37 cellular contexts compared by ENCODE assay signal in genomic region chr2:208935531-208935930, GRCh38.
"Had no signal": no experiment of that assay in that cellular context is flagged by ENCODE, and none has a peak within 500 bp of the region (broad histone marks: within the 10 kb centered on the region; RNA-seq: fewer than 3 reads in every experiment).

No MANE protein-coding gene starts in this region.

- H3K27ac Mint-ChIP-seq: activated naive CD4-positive, alpha-beta T cell treated with anti-CD3 and anti-CD28 coated beads for 36 hours; activated naive CD4-positive, alpha-beta T cell treated with anti-CD3 and anti-CD28 coated beads, Interleukin-2, amount 10 ng/mL, durations not matched to agents 7 days and 5 days; activated naive CD4-positive, alpha-beta T cell treated with anti-CD3 and anti-CD28 coated beads, Interleukin-2, amount 50 U/mL, for 24 hours; activated naive CD4-positive, alpha-beta T cell treated with anti-CD3 and anti-CD28 coated beads, Interleukin-2, amount 50 U/mL, for 72 hours; activated naive CD8-positive, alpha-beta T cell; activated naive CD8-positive, alpha-beta T cell treated with anti-CD3 and anti-CD28 coated beads for 36 hours; activated naive CD8-positive, alpha-beta T cell treated with anti-CD3 and anti-CD28 coated beads, Interleukin-2, amount 10 ng/mL, durations not matched to agents 7 days and 5 days; activated naive CD8-positive, alpha-beta T cell treated with anti-CD3 and anti-CD28 coated beads, Interleukin-2, amount 50 U/mL, for 24 hours; activated T-cell treated with anti-CD3 and anti-CD28 coated beads, Interleukin-2, amount 50 U/mL, for 24 hours; activated T-cell treated with anti-CD3 and anti-CD28 coated beads, Interleukin-2, amount 50 U/mL, for 72 hours; activated T-helper 1 cell treated with anti-CD3 and anti-CD28 coated beads, Interleukin-12 subunit alpha, Interleukin-12 subunit beta, Interleukin-2, Interleukin-4 antibody, amounts not matched to agents 30 ng/mL and 10 ng/mL and 1 ng/mL, durations not matched to agents 14 hours and 24 hours and 36 hours; activated T-helper 17 cell treated with anti-CD3 and anti-CD28 coated beads, Interleukin-2, amount 50 U/mL, for 72 hours; activated T-helper 2 cell treated with anti-CD3 and anti-CD28 coated beads, Interferon-gamma antibody, Interleukin-2, Interleukin-4, amounts not matched to agents 10 μg/mL and 5 μg/mL and 100 μg/mL, durations not matched to agents 14 hours and 24 hours and 36 hours; brain had no signal

- H3K4me3 ChIP-seq: adrenal gland, ascending aorta, body of pancreas, breast epithelium, cardiac muscle cell had no signal

- H3K36me3 Mint-ChIP-seq: activated naive CD4-positive, alpha-beta T cell treated with anti-CD3 and anti-CD28 coated beads, Interleukin-2, amount 10 ng/mL, durations not matched to agents 7 days and 5 days; activated naive CD4-positive, alpha-beta T cell treated with anti-CD3 and anti-CD28 coated beads, Interleukin-2, amount 50 U/mL, for 24 hours; activated naive CD4-positive, alpha-beta T cell treated with anti-CD3 and anti-CD28 coated beads, Interleukin-2, amount 50 U/mL, for 72 hours; activated naive CD8-positive, alpha-beta T cell; activated naive CD8-positive, alpha-beta T cell treated with anti-CD3 and anti-CD28 coated beads for 36 hours; activated naive CD8-positive, alpha-beta T cell treated with anti-CD3 and anti-CD28 coated beads, Interleukin-2, amount 10 ng/mL, durations not matched to agents 7 days and 5 days; brain had no signal

- H3K36me3 ChIP-seq: adrenal gland, ascending aorta, brain microvascular endothelial cell, breast epithelium, cardiac muscle cell had no signal

- DNase-seq: activated effector memory CD4-positive, alpha-beta T cell treated with anti-CD3 and anti-CD28 coated beads, Interleukin-2, amount 50 U/mL, for 16 hours; activated effector memory CD4-positive, alpha-beta T cell treated with Interleukin-2 at 50 U/mL for 16 hours; activated gamma-delta T cell; activated gamma-delta T cell treated with Interleukin-2 at 50 U/mL for 16 hours; activated naive CD4-positive, alpha-beta T cell; activated naive CD4-positive, alpha-beta T cell treated with anti-CD3 and anti-CD28 coated beads for 36 hours; activated naive CD4-positive, alpha-beta T cell treated with anti-CD3 and anti-CD28 coated beads, Interleukin-2, amount 10 ng/mL, durations not matched to agents 7 days and 5 days; activated naive CD4-positive, alpha-beta T cell treated with anti-CD3 and anti-CD28 coated beads, Interleukin-2, amount 50 U/mL, for 16 hours; activated naive CD4-positive, alpha-beta T cell treated with Interleukin-2 at 50 U/mL for 16 hours; activated naive CD8-positive, alpha-beta T cell treated with anti-CD3 and anti-CD28 coated beads for 36 hours; activated naive CD8-positive, alpha-beta T cell treated with anti-CD3 and anti-CD28 coated beads, Interleukin-2, amount 10 ng/mL, durations not matched to agents 7 days and 5 days; activated naive CD8-positive, alpha-beta T cell treated with anti-CD3 and anti-CD28 coated beads, Interleukin-2, amount 50 U/mL, for 24 hours; activated T-cell treated with anti-CD3 and anti-CD28 coated beads, Interleukin-2, amount 50 U/mL, for 24 hours; activated T-cell treated with anti-CD3 and anti-CD28 coated beads, Interleukin-2, amount 50 U/mL, for 4 hours; activated T-cell treated with anti-CD3 and anti-CD28 coated beads, Interleukin-2, amount 50 U/mL, for 48 hours; activated T-cell treated with anti-CD3 and anti-CD28 coated beads, Interleukin-2, amount 50 U/mL, for 72 hours; adrenal gland; amniotic stem cell; amygdala; anterior cingulate cortex; aorta; body of pancreas; brain microvascular endothelial cell; caudate nucleus; central memory CD4-positive, alpha-beta T cell; cerebellar nuclear complex had no signal

- H3K9me3 Mint-ChIP-seq: activated naive CD4-positive, alpha-beta T cell treated with anti-CD3 and anti-CD28 coated beads for 36 hours; activated naive CD4-positive, alpha-beta T cell treated with anti-CD3 and anti-CD28 coated beads, Interleukin-2, amount 10 ng/mL, durations not matched to agents 7 days and 5 days; activated naive CD8-positive, alpha-beta T cell treated with anti-CD3 and anti-CD28 coated beads for 36 hours; activated naive CD8-positive, alpha-beta T cell treated with anti-CD3 and anti-CD28 coated beads, Interleukin-2, amount 10 ng/mL, durations not matched to agents 7 days and 5 days; activated naive CD8-positive, alpha-beta T cell treated with anti-CD3 and anti-CD28 coated beads, Interleukin-2, amount 50 U/mL, for 24 hours; activated T-cell treated with anti-CD3 and anti-CD28 coated beads, Interleukin-2, amount 50 U/mL, for 4 hours; activated T-cell treated with anti-CD3 and anti-CD28 coated beads, Interleukin-2, amount 50 U/mL, for 72 hours; activated T-helper 1 cell treated with anti-CD3 and anti-CD28 coated beads, Interleukin-12 subunit alpha, Interleukin-12 subunit beta, Interleukin-2, Interleukin-4 antibody, amounts not matched to agents 30 ng/mL and 10 ng/mL and 1 ng/mL, durations not matched to agents 14 hours and 24 hours and 36 hours; activated T-helper 17 cell treated with anti-CD3 and anti-CD28 coated beads, Interleukin-2, amount 50 U/mL, for 72 hours; activated T-helper 2 cell treated with anti-CD3 and anti-CD28 coated beads, Interferon-gamma antibody, Interleukin-2, Interleukin-4, amounts not matched to agents 10 μg/mL and 5 μg/mL and 100 μg/mL, durations not matched to agents 14 hours and 24 hours and 36 hours; brain had no signal

- H3K27me3 Mint-ChIP-seq: activated naive CD4-positive, alpha-beta T cell treated with anti-CD3 and anti-CD28 coated beads, Interleukin-2, amount 10 ng/mL, durations not matched to agents 7 days and 5 days; activated naive CD4-positive, alpha-beta T cell treated with anti-CD3 and anti-CD28 coated beads, Interleukin-2, amount 50 U/mL, for 24 hours; activated naive CD8-positive, alpha-beta T cell; activated naive CD8-positive, alpha-beta T cell treated with anti-CD3 and anti-CD28 coated beads for 36 hours; activated naive CD8-positive, alpha-beta T cell treated with anti-CD3 and anti-CD28 coated beads, Interleukin-2, amount 10 ng/mL, durations not matched to agents 7 days and 5 days; activated naive CD8-positive, alpha-beta T cell treated with anti-CD3 and anti-CD28 coated beads, Interleukin-2, amount 50 U/mL, for 24 hours; activated T-cell treated with anti-CD3 and anti-CD28 coated beads, Interleukin-2, amount 50 U/mL, for 24 hours; activated T-helper 17 cell treated with anti-CD3 and anti-CD28 coated beads, Interleukin-2, amount 50 U/mL, for 72 hours; central memory CD8-positive, alpha-beta T cell had no signal

- H3K4me1 Mint-ChIP-seq: activated naive CD4-positive, alpha-beta T cell treated with anti-CD3 and anti-CD28 coated beads, Interleukin-2, amount 10 ng/mL, durations not matched to agents 7 days and 5 days; activated naive CD4-positive, alpha-beta T cell treated with anti-CD3 and anti-CD28 coated beads, Interleukin-2, amount 50 U/mL, for 24 hours; activated naive CD8-positive, alpha-beta T cell treated with anti-CD3 and anti-CD28 coated beads for 36 hours; activated naive CD8-positive, alpha-beta T cell treated with anti-CD3 and anti-CD28 coated beads, Interleukin-2, amount 10 ng/mL, durations not matched to agents 7 days and 5 days; activated naive CD8-positive, alpha-beta T cell treated with anti-CD3 and anti-CD28 coated beads, Interleukin-2, amount 50 U/mL, for 24 hours; activated T-helper 17 cell treated with anti-CD3 and anti-CD28 coated beads, Interleukin-2, amount 50 U/mL, for 72 hours; brain; central memory CD8-positive, alpha-beta T cell had no signal

- H3K9me3 ChIP-seq: adrenal gland, ascending aorta, body of pancreas, breast epithelium had no signal

- H3K4me3 Mint-ChIP-seq: activated naive CD4-positive, alpha-beta T cell treated with anti-CD3 and anti-CD28 coated beads for 36 hours; activated naive CD4-positive, alpha-beta T cell treated with anti-CD3 and anti-CD28 coated beads, Interleukin-2, amount 10 ng/mL, durations not matched to agents 7 days and 5 days; activated naive CD4-positive, alpha-beta T cell treated with anti-CD3 and anti-CD28 coated beads, Interleukin-2, amount 50 U/mL, for 24 hours; activated naive CD8-positive, alpha-beta T cell; activated naive CD8-positive, alpha-beta T cell treated with anti-CD3 and anti-CD28 coated beads for 36 hours; activated naive CD8-positive, alpha-beta T cell treated with anti-CD3 and anti-CD28 coated beads, Interleukin-2, amount 10 ng/mL, durations not matched to agents 7 days and 5 days; activated naive CD8-positive, alpha-beta T cell treated with anti-CD3 and anti-CD28 coated beads, Interleukin-2, amount 50 U/mL, for 24 hours; activated T-cell treated with anti-CD3 and anti-CD28 coated beads, Interleukin-2, amount 50 U/mL, for 24 hours; activated T-cell treated with anti-CD3 and anti-CD28 coated beads, Interleukin-2, amount 50 U/mL, for 4 hours; activated T-cell treated with anti-CD3 and anti-CD28 coated beads, Interleukin-2, amount 50 U/mL, for 72 hours; activated T-helper 1 cell treated with anti-CD3 and anti-CD28 coated beads, Interleukin-12 subunit alpha, Interleukin-12 subunit beta, Interleukin-2, Interleukin-4 antibody, amounts not matched to agents 30 ng/mL and 10 ng/mL and 1 ng/mL, durations not matched to agents 14 hours and 24 hours and 36 hours; activated T-helper 17 cell treated with anti-CD3 and anti-CD28 coated beads, Interleukin-2, amount 50 U/mL, for 72 hours; brain; central memory CD8-positive, alpha-beta T cell had no signal

- H3K27ac ChIP-seq: adrenal gland, ascending aorta, body of pancreas, brain microvascular endothelial cell, breast epithelium, cardiac muscle cell had no signal

- ATAC-seq: activated naive CD4-positive, alpha-beta T cell treated with anti-CD3 and anti-CD28 coated beads, Interleukin-2, amount 50 U/mL, for 72 hours; activated naive CD8-positive, alpha-beta T cell treated with anti-CD3 and anti-CD28 coated beads, Interleukin-2, amount 50 U/mL, for 24 hours; activated T-cell treated with anti-CD3 and anti-CD28 coated beads, Interleukin-2, amount 50 U/mL, for 4 hours; activated T-cell treated with anti-CD3 and anti-CD28 coated beads, Interleukin-2, amount 50 U/mL, for 72 hours; activated T-helper 17 cell treated with anti-CD3 and anti-CD28 coated beads, Interleukin-2, amount 50 U/mL, for 72 hours; body of pancreas had no signal

- H3K27me3 ChIP-seq: adrenal gland, ascending aorta, body of pancreas, brain microvascular endothelial cell, breast epithelium, cardiac muscle cell had no signal

- H3K4me1 ChIP-seq: adrenal gland, ascending aorta, body of pancreas, breast epithelium had no signal
